In genomic region chr1:242330865-242331264, GRCh38 we compare ENCODE assay signal across 8 cellular contexts.
DNase-seq lines count a peak whose midpoint lies in the region; ATAC-seq, FAIRE-seq and TF ChIP-seq lines count a peak whose summit lies in the region.
"Not testable (repeated sequence)": the region's sequence is repeated elsewhere in the genome, so short reads cannot be mapped to it uniquely, and the experiment has no call there.

No MANE protein-coding gene starts in this region.

- H4K20me1 ChIP-seq in MM.1S (ENCODE audit: insufficient read depth, low read length); K562 (replicated peaks; ENCODE audit: control insufficient read depth, insufficient read depth, low read length): not testable (repeated sequence)

- H3K9ac ChIP-seq in MM.1S (ENCODE audit: low read length); K562 (ENCODE audit: insufficient read depth in 1 of 2, low read depth in 2 of 2, low read length in 2 of 2): not testable (repeated sequence)

- FAIRE-seq in K562 (lab: Jason Lieb, UNC), result not testable (repeated sequence)

- H3K27me3 ChIP-seq in MM.1S (replicated peaks; ENCODE audit: insufficient read depth, low read length); K562 (ENCODE audit: control insufficient read depth in 2 of 2, insufficient read depth in 2 of 2, low read length in 2 of 2): not testable (repeated sequence)

- in situ Hi-C loops in K562 (cut with MboI), result not testable (repeated sequence)

- H3K79me2 ChIP-seq in MM.1S (ENCODE audit: low read length); K562 (ENCODE audit: control insufficient read depth, insufficient read depth, low read length): not testable (repeated sequence)

- not testable (repeated sequence) for TF ChIP-seq CTCF in MM.1S (IDR thresholded peaks at IDR 0.05; ENCODE audit: low read length); K562 (IDR thresholded peaks at IDR 0.05 in 2 of 3, conservative IDR thresholded peaks at IDR 0.05 in 1 of 3; ENCODE audit: insufficient read depth in 2 of 3, low read depth in 1 of 3, low read length in 3 of 3)

- not testable (repeated sequence) for BruUV-seq in K562 (replicated peaks; lab: Mats Ljungman, UMichigan)

- H3K36me3 ChIP-seq in MM.1S (replicated peaks; ENCODE audit: insufficient read depth, low read length); K562 (ENCODE audit: control insufficient read depth, insufficient read depth, low read length): not testable (repeated sequence)

- TF ChIP-seq EP300 in K562 (IDR thresholded peaks at IDR 0.05; ENCODE audit: low read length), result not testable (repeated sequence)

- intact Hi-C loops in K562 (cut with micrococcal nuclease), result not testable (repeated sequence)

- not testable (repeated sequence) for H2AFZ ChIP-seq in MM.1S (ENCODE audit: low read length); K562 (ENCODE audit: low read depth, low read length)

- POLR2A ChIA-PET in K562 (lab: Yijun Ruan, JAX), result not testable (repeated sequence)

- H3K9me2 ChIP-seq in MM.1S (replicated peaks; ENCODE audit: insufficient read depth, low read length), result not testable (repeated sequence)

- not testable (repeated sequence) for H3F3A ChIP-seq in MM.1S (ENCODE audit: insufficient read depth, low read length)

- H3K4me2 ChIP-seq in MM.1S (ENCODE audit: low read depth, low read length); K562 (ENCODE audit: insufficient read depth, low read length): not testable (repeated sequence)

- not testable (repeated sequence) for H3K27ac ChIP-seq in MM.1S (ENCODE audit: low read length); K562 (ENCODE audit: extremely low read depth, low read depth, low read length)

- DNase-seq in MM.1S, result peak; percentile 27
- peak; percentile 19 to 50 for DNase-seq in NOMO-1 (lab: John Stamatoyannopoulos, UW; ENCODE audit: unreplicated experiment in 2 of 2)
- DNase-seq in K562 (ENCODE audit: extremely low read depth in 1 of 4, low spot score in 3 of 4), result not testable (repeated sequence)
- peak; percentile 29 for DNase-seq in pons (ENCODE audit: low spot score)

- H3K9me1 ChIP-seq in K562 (ENCODE audit: control insufficient read depth, insufficient read depth, low read length), result not testable (repeated sequence)

- not testable (repeated sequence) for H3K4me1 ChIP-seq in MM.1S (ENCODE audit: low read length); K562 (replicated peaks in 1 of 2; ENCODE audit: control insufficient read depth in 2 of 2, insufficient read depth in 2 of 2, low read length in 2 of 2)

- ATAC-seq in GM18502 (IDR thresholded peaks at IDR 0.05; ENCODE audit: poor library complexity, unreplicated experiment) (peak; percentile 57), GM19397 (IDR thresholded peaks at IDR 0.05; ENCODE audit: unreplicated experiment) (peak; percentile 77), HG02759 (IDR thresholded peaks at IDR 0.05; ENCODE audit: unreplicated experiment) (peak; percentile 89), HG03159 (IDR thresholded peaks at IDR 0.05; ENCODE audit: unreplicated experiment) (peak; percentile 74)
- not testable (repeated sequence) for ATAC-seq in K562

- H3K4me3 ChIP-seq in MM.1S (ENCODE audit: low read length); K562: not testable (repeated sequence)

- 0% methylated on average over 5 of the region's 5 CpGs for WGBS in K562 (ENCODE audit: insufficient coverage, low coverage, missing lambda C conversion rate)

- CTCF ChIA-PET in K562 (lab: Yijun Ruan, JAX; ENCODE audit: low intra/inter-chr PET ratio), result not testable (repeated sequence)

- not testable (repeated sequence) for TF ChIP-seq RAD21 in K562 (CRISPR knock-in tag; conservative IDR thresholded peaks at IDR 0.05 in 1 of 2, IDR thresholded peaks at IDR 0.05 in 1 of 2)

- not testable (repeated sequence) for H3K9me3 ChIP-seq in MM.1S (replicated peaks; ENCODE audit: insufficient read depth, low read length); K562 (replicated peaks; ENCODE audit: control insufficient read depth, insufficient read depth, low read depth, low read length)

- TF ChIP-seq POLR2A in K562 (conservative IDR thresholded peaks at IDR 0.05), result not testable (repeated sequence)

TF ChIP-seq in K562, 482 proteins besides CTCF, POLR2A, EP300 and RAD21:
- TF ChIP-seq NFIX (CRISPR knock-in tag; IDR thresholded peaks at IDR 0.05; ENCODE audit: low read depth) (peak; percentile 63), MAFG (tag; conservative IDR thresholded peaks at IDR 0.05) (peak; percentile 13; the same call in 1 of the 2 replicates), ZNF316 (IDR thresholded peaks at IDR 0.05) (peak; percentile 31; the same call in 1 of the 2 replicates), NFIC (IDR thresholded peaks at IDR 0.05) (peak; percentile 87), MAFF (IDR thresholded peaks at IDR 0.05; ENCODE audit: low read length) (0 out of 2 replicates have a peak, but pooled peaks have one; percentile 13)
